12 cellular contexts compared by ENCODE assay signal in the genomic region with DNA sequence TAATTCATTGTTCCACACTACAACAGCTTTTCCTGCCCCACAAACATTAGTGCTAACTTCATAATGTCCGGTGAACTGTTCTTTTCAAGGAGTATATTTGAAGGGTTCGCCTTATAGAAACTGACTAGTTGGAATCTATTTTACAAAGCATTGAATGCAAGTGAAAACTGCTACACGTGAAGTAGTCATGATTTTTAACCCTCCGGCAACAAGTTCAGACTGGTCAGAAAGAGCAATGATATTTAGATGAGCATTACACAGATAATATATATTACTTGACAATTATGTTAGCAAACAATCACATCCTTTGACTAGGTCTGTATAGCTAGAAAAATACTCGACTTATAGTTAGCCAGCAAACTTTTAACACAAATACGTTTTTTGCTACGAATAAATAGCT. TPM values are rescaled to one million over a fixed set of nuclear protein-coding genes. Genes with fewer than 3 reads are reported as not detected.
DNase-seq lines count a peak whose midpoint lies in the region; ATAC-seq, FAIRE-seq and TF ChIP-seq lines count a peak whose summit lies in the region.
"Had no signal": no experiment of that assay in that cellular context is flagged by ENCODE, and none has a peak within 500 bp of the region (broad histone marks: within the 10 kb centered on the region; RNA-seq: fewer than 3 reads in every experiment).

No MANE protein-coding gene starts in this region.

- H3K36me3 ChIP-seq in keratinocyte (ENCODE audit: control insufficient read depth in 2 of 2, extremely low read depth in 1 of 2, insufficient read depth in 2 of 2, low read length in 2 of 2), result no peaks in the 10 kb centered on the region
- H3K36me3 ChIP-seq in transverse colon, result no peaks in the 10 kb centered on the region
- no peaks in the 10 kb centered on the region for H3K36me3 ChIP-seq in testis (ENCODE audit: low read depth, missing control alignments)
- H3K36me3 ChIP-seq: thoracic aorta had no signal

- H3K9me1 ChIP-seq in keratinocyte (ENCODE audit: control insufficient read depth, extremely low read depth, insufficient read depth, low read length), result no peaks in the 10 kb centered on the region

- H2AFZ ChIP-seq in keratinocyte (ENCODE audit: control insufficient read depth, low read length), result no peak overlapping the region

- no peak overlapping the region for H3K27ac Mint-ChIP-seq in activated naive CD4-positive, alpha-beta T cell treated with anti-CD3 and anti-CD28 coated beads, Interleukin-2, amount 10 ng/mL, durations not matched to agents 7 days and 5 days
- peak overlapping the region; percentile 95 for H3K27ac Mint-ChIP-seq in activated naive CD8-positive, alpha-beta T cell

- H3K4me1 ChIP-seq in keratinocyte (ENCODE audit: control insufficient read depth, extremely low read depth, insufficient read depth, low read length) (peaks cover 45% of the 10 kb centered on the region), transverse colon (peaks cover 9 to 54% (median 31%) of the 10 kb centered on the region in 4 donors), testis (peaks cover 24% of the 10 kb centered on the region)

- no peaks in the 10 kb centered on the region for H3K9me3 ChIP-seq in keratinocyte (ENCODE audit: control insufficient read depth, low read depth, low read length)
- no peaks in the 10 kb centered on the region for H3K9me3 ChIP-seq in transverse colon
- no peaks in the 10 kb centered on the region for H3K9me3 ChIP-seq in testis
- H3K9me3 ChIP-seq: thoracic aorta had no signal

- no peaks in the 10 kb centered on the region for H3K9me3 Mint-ChIP-seq in activated naive CD4-positive, alpha-beta T cell treated with anti-CD3 and anti-CD28 coated beads, Interleukin-2, amount 10 ng/mL, durations not matched to agents 7 days and 5 days
- H3K9me3 Mint-ChIP-seq in activated naive CD8-positive, alpha-beta T cell (ENCODE audit: low read depth), result no peaks in the 10 kb centered on the region

- no peak for ATAC-seq in HG02571 (IDR thresholded peaks at IDR 0.05; ENCODE audit: unreplicated experiment)
- ATAC-seq: T-helper 17 cell had no signal

- no peak for TF ChIP-seq CTCF in keratinocyte (optimal IDR thresholded peaks at IDR 0.05 in 1 of 3, IDR thresholded peaks at IDR 0.05 in 1 of 3, conservative IDR thresholded peaks at IDR 0.05 in 1 of 3; ENCODE audit: extremely low read depth in 1 of 3, insufficient read depth in 2 of 3, low read length in 3 of 3)
- no peak for TF ChIP-seq CTCF in transverse colon (IDR thresholded peaks at IDR 0.05)
- no peak for TF ChIP-seq CTCF in testis (IDR thresholded peaks at IDR 0.05)

- H3K27me3 ChIP-seq in keratinocyte (ENCODE audit: control insufficient read depth, extremely low read depth, insufficient read depth, low read length), result no peaks in the 10 kb centered on the region
- H3K27me3 ChIP-seq in transverse colon, result no peaks in the 10 kb centered on the region
- no peaks in the 10 kb centered on the region for H3K27me3 ChIP-seq in testis

- H3K4me3 ChIP-seq in keratinocyte (ENCODE audit: control insufficient read depth in 2 of 3, extremely low read depth in 1 of 3, insufficient read depth in 2 of 3, low read depth in 1 of 3, low read length in 3 of 3) (peak overlapping the region in 1 of 3 experiments; percentile 74), transverse colon (peak overlapping the region in 2 of 4 donors; percentile 95 to 97), testis (no peak overlapping the region)

- in situ Hi-C loops in transverse colon (cut with MboI; ENCODE audit: low pct_ligation_motif_present in 1 of 4, low pct_unique_long_range_greater_than_20kb in 1 of 4, low sequenced_read_pairs in 3 of 4), result loop anchor here in 2 of 4 donors (25.0 kb wide), 1 partner anchor 448 kb away; a partner anchor contains a TSS

- H3K36me3 Mint-ChIP-seq in activated naive CD4-positive, alpha-beta T cell treated with anti-CD3 and anti-CD28 coated beads, Interleukin-2, amount 10 ng/mL, durations not matched to agents 7 days and 5 days, result peaks cover 4% of the 10 kb centered on the region
- H3K36me3 Mint-ChIP-seq in activated naive CD8-positive, alpha-beta T cell, result no peaks in the 10 kb centered on the region

- no peaks in the 10 kb centered on the region for H4K20me1 ChIP-seq in keratinocyte (ENCODE audit: control insufficient read depth, extremely low read depth, insufficient read depth, low read length)

- no peak for DNase-seq in activated naive CD4-positive, alpha-beta T cell treated with anti-CD3 and anti-CD28 coated beads, Interleukin-2, amount 10 ng/mL, durations not matched to agents 7 days and 5 days
- DNase-seq in activated naive CD4-positive, alpha-beta T cell treated with Interleukin-2 at 50 U/mL for 16 hours, result no peak
- no peak for DNase-seq in keratinocyte (ENCODE audit: low read depth, low spot score)
- no peak for DNase-seq in transverse colon
- DNase-seq in stimulated activated CD4-positive, alpha-beta T cell treated with anti-CD3 and anti-CD28 coated beads, Interleukin-12 subunit alpha, Interleukin-12 subunit beta, amount 100 ng/mL, for 4 hours, result no peak
- no peak for DNase-seq in testis
- DNase-seq: activated CD8-positive, alpha-beta memory T cell treated with anti-CD3 and anti-CD28 coated beads, Interleukin-2, amount 50 U/mL, for 4 hours; NCI-H1694 treated with DMSO at 0.1 percent for 48 hours; T-helper 17 cell had no signal

- peaks cover 32% of the 10 kb centered on the region for H3K79me2 ChIP-seq in keratinocyte (ENCODE audit: control insufficient read depth, insufficient read depth, low read length)

- intact Hi-C loops in transverse colon (cut with DNase I; ENCODE audit: low total_unique reads), result no loop called here
- intact Hi-C loops in testis (cut with DNase I; ENCODE audit: low total_unique reads), result no loop called here

- TF ChIP-seq POLR2A in transverse colon (IDR thresholded peaks at IDR 0.05) (no peak), testis (IDR thresholded peaks at IDR 0.05) (no peak)

- H3K27ac ChIP-seq in keratinocyte (ENCODE audit: control insufficient read depth, insufficient read depth, low read length) (peak overlapping the region; percentile 93), transverse colon (peak overlapping the region; percentile 98 to 99 (median 98)), testis (no peak overlapping the region)

- H3K4me3 Mint-ChIP-seq in activated naive CD4-positive, alpha-beta T cell treated with anti-CD3 and anti-CD28 coated beads, Interleukin-2, amount 10 ng/mL, durations not matched to agents 7 days and 5 days, result peak overlapping the region; percentile 93
- peak overlapping the region; percentile 93 for H3K4me3 Mint-ChIP-seq in activated naive CD8-positive, alpha-beta T cell

- peaks cover 40% of the 10 kb centered on the region for H3K4me1 Mint-ChIP-seq in activated naive CD4-positive, alpha-beta T cell treated with anti-CD3 and anti-CD28 coated beads, Interleukin-2, amount 10 ng/mL, durations not matched to agents 7 days and 5 days
- peaks cover 42% of the 10 kb centered on the region for H3K4me1 Mint-ChIP-seq in activated naive CD8-positive, alpha-beta T cell (ENCODE audit: low read depth)

- dilution Hi-C loops in keratinocyte (cut with MboI; ENCODE audit: extremely low pct_ligation_motif_present, low sequenced_read_pairs), result no loop called here

- H3K27me3 Mint-ChIP-seq in activated naive CD4-positive, alpha-beta T cell treated with anti-CD3 and anti-CD28 coated beads, Interleukin-2, amount 10 ng/mL, durations not matched to agents 7 days and 5 days, result peaks cover 4% of the 10 kb centered on the region
- no peaks in the 10 kb centered on the region for H3K27me3 Mint-ChIP-seq in activated naive CD8-positive, alpha-beta T cell
- H3K27me3 Mint-ChIP-seq: T-helper 17 cell had no signal

- peak overlapping the region; percentile 95 for H3K4me2 ChIP-seq in keratinocyte (ENCODE audit: control insufficient read depth, extremely low read depth, insufficient read depth, low read depth, low read length)

- no peak for FAIRE-seq in keratinocyte (lab: Jason Lieb, UNC)

- peak overlapping the region; percentile 84 for H3K9ac ChIP-seq in keratinocyte (ENCODE audit: control insufficient read depth, extremely low read depth, insufficient read depth, low read length)

- CTCF ChIA-PET in activated naive CD4-positive, alpha-beta T cell treated with anti-CD3 and anti-CD28 coated beads, Interleukin-2, amount 10 ng/mL, durations not matched to agents 7 days and 5 days (lab: Charles Lee), result no interaction called here

- 66 to 69% methylated on average over 6 to 7 of the region's 7 CpGs for WGBS in transverse colon (ENCODE audit: low coverage in 1 of 2), 2 donors
- WGBS in testis, 2 donors, result 55 to 65% methylated on average over 7 of the region's 7 CpGs

- TF ChIP-seq EP300 in transverse colon (IDR thresholded peaks at IDR 0.05; ENCODE audit: low read depth), result no peak

RNA-seq across cellular contexts. Expression of a gene that starts 1.7 kb away (rescaled TPM):
- polyA plus RNA-seq in keratinocyte (57.0 to 72.4 TPM (median 69.1 TPM) in 3 replicates), testis (ENCODE audit: insufficient read depth, low read depth, low replicate concordance) (255 TPM)
- 165 TPM for polyA plus RNA-seq in keratinocyte (2011; ENCODE audit: low read depth)
- polyA plus RNA-seq in keratinocyte (2011; cell fraction: cytosol; rRNA removed), result 66.9 and 127 TPM in 2 replicates
- polyA plus RNA-seq in keratinocyte (2011; cell fraction: nucleus; rRNA removed), result 86.3 and 92.6 TPM in 2 replicates
- 61.0 and 120 TPM in 2 replicates for polyA plus RNA-seq in keratinocyte (2012; ENCODE audit: low replicate concordance)
- 45.3 to 69.1 TPM (median 46.9 TPM) in 3 replicates for polyA minus RNA-seq in keratinocyte
- polyA minus RNA-seq in keratinocyte (2011; cell fraction: cytosol; rRNA and poly(A)+ RNA removed), result 22.8 TPM
- 28.4 and 62.3 TPM in 2 replicates for polyA minus RNA-seq in keratinocyte (2011; cell fraction: nucleus; rRNA and poly(A)+ RNA removed)
- total RNA-seq in transverse colon (100 to 1,000 TPM in 1 of 4 donors, 10 to 100 TPM in 3; 28.4 to 355 (median 55.8) TPM), testis (10 to 100 TPM; 57.3 to 75.8 TPM)

Comparison
In these comparisons a context has a peak if more than half of its experiments do, and no peak if none do; other contexts are left out.
1. H3K27ac ChIP-seq: peak in keratinocyte (single experiment) and transverse colon (4 of 4); none in testis (0 of 2).